In genomic region chr3:172159376-172159775, GRCh38 we compare ENCODE assay signal across 1 cellular context.
TF ChIP-seq lines count a peak whose summit lies in the region.

No MANE protein-coding gene starts in this region.

TF ChIP-seq in GM23338, 12 proteins besides CTCF, POLR2A, EP300 and RAD21 (continued from another document):
- TF ChIP-seq ZNF462 (CRISPR knock-in tag; IDR thresholded peaks at IDR 0.05) (no peak), POLR2AphosphoS5 (IDR thresholded peaks at IDR 0.05; ENCODE audit: low read depth) (no peak), NANOG (IDR thresholded peaks at IDR 0.05; ENCODE audit: borderline replicate concordance) (no peak), ZNF331 (CRISPR knock-in tag; IDR thresholded peaks at IDR 0.05; ENCODE audit: low read depth) (no peak), ETS1 (IDR thresholded peaks at IDR 0.05) (no peak), EZH2phosphoT487 (IDR thresholded peaks at IDR 0.05; ENCODE audit: unreplicated experiment) (no peak), REST (IDR thresholded peaks at IDR 0.05; ENCODE audit: unreplicated experiment) (no peak), ZNF114 (CRISPR knock-in tag; IDR thresholded peaks at IDR 0.05) (no peak)
